Comparison of ENCODE assay signal across 24 cellular contexts in the genomic region with DNA sequence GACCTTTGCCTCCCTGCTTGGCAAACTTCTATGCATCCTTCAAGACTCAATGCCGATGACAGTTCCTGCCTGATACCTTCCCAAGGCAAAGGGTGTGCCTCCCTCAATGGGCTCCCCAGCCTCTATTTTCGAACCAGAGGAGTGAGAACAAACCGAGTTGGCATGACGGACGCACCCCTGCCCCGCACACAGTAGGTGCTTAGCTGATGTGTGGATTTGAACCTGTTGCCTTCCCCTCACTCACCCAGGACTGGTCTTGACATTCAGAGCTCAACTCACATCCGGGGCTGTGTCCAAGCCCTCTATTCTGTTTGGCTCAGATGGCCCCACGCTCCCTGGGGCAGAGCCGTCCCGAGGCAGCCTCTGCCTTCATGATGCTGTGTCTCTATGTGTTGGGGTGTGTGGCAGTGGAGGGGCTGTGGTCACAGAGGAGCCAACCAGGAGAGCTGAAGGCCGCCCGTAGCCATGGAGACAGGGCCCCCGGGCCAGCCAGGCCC. TPM values are rescaled to one million over a fixed set of nuclear protein-coding genes. Genes with fewer than 3 reads are reported as not detected.
A peak's percentile ranks its signal among the peaks of the same experiment; 100 is the strongest.
DNase-seq lines count a peak whose midpoint lies in the region; ATAC-seq and TF ChIP-seq lines count a peak whose summit lies in the region.
"Had no signal": no experiment of that assay in that cellular context is flagged by ENCODE, and none has a peak within 500 bp of the region (broad histone marks: within the 10 kb centered on the region; RNA-seq: fewer than 3 reads in every experiment).

No MANE protein-coding gene starts in this region.

- dilution Hi-C loops in IMR-90 (cut with HindIII; ENCODE audit: low sequenced_read_pairs, unreplicated experiment), result no loop called here

- H3K18ac ChIP-seq in IMR-90 (ENCODE audit: low read depth, low read length), result no peak overlapping the region

- no peak overlapping the region for H2BK120ac ChIP-seq in IMR-90 (ENCODE audit: low read depth, low read length)

- H4K20me1 ChIP-seq in IMR-90 (ENCODE audit: insufficient read depth, low read length), result no peaks in the 10 kb centered on the region

- in situ Hi-C loops in IMR-90 (cut with MboI; ENCODE audit: low sequenced_read_pairs), result loop anchor here (25.0 kb wide), 2 partner anchors 573 to 898 kb away; no protein-coding TSS in a partner anchor

- H3K4me3 Mint-ChIP-seq in brain (peak overlapping the region in 1 of 5 experiments; percentile 46), osteocyte (ENCODE audit: unreplicated experiment) (no peak overlapping the region)
- H3K4me3 Mint-ChIP-seq in activated T-cell treated with anti-CD3 and anti-CD28 coated beads, Interleukin-2, amount 50 U/mL, for 4 hours, result no peak overlapping the region
- H3K4me3 Mint-ChIP-seq: IgD-negative memory B cell had no signal

- H2BK20ac ChIP-seq in IMR-90 (ENCODE audit: low read depth, low read length), result no peak overlapping the region

- H2BK15ac ChIP-seq in IMR-90 (ENCODE audit: low read depth, low read length), result no peak overlapping the region

- H3K9ac ChIP-seq in IMR-90 (ENCODE audit: low read depth, low read length), result no peak overlapping the region

- no TSS peak for BruUV-seq in IMR-90 (replicated peaks; lab: Mats Ljungman, UMichigan)
- BruUV-seq in A673 (replicated peaks; lab: Mats Ljungman, UMichigan), result no TSS peak

- no peak overlapping the region for H4K8ac ChIP-seq in IMR-90 (ENCODE audit: low read depth in 2 of 2, low read length in 2 of 2)

- no peak overlapping the region for H3K4ac ChIP-seq in IMR-90 (ENCODE audit: low read depth, low read length)

- no peak overlapping the region for H3K14ac ChIP-seq in IMR-90 (replicated peaks; ENCODE audit: low read depth, low read length)

- DNase-seq in IMR-90 (no peak), islet precursor cell (peak; percentile 41), osteocyte (ENCODE audit: extremely low spot score, unreplicated experiment) (peak; percentile 75), HCEC 1CT (no peak), A673 (ENCODE audit: low spot score) (no peak)
- DNase-seq in activated T-cell treated with anti-CD3 and anti-CD28 coated beads, Interleukin-2, amount 50 U/mL, for 4 hours, result no peak
- DNase-seq: AML-193; Kasumi-1; MM.1S; NCI-H1092; NCI-H146; NCI-H2029 treated with DMSO at 0.1 percent for 48 hours; NCI-H2171; NCI-H446; NCI-H69; NK-92 treated with Interleukin-12 subunit alpha and Interleukin-12 subunit beta, amount 100 ng/mL, for 24 hours; Peyer's patch; Right ventricle myocardium superior; SW 1271 had no signal

- intact Hi-C loops in IMR-90 (cut with micrococcal nuclease) (no loop called here), A673 (cut with micrococcal nuclease; ENCODE audit: unreplicated experiment) (no loop called here)

- H2AK5ac ChIP-seq in IMR-90 (ENCODE audit: low read depth, low read length), result no peak overlapping the region

- TF ChIP-seq RAD21 in IMR-90 (IDR thresholded peaks at IDR 0.05; ENCODE audit: low read length), result no peak

- TF ChIP-seq POLR2A in IMR-90 (IDR thresholded peaks at IDR 0.05; ENCODE audit: low read depth, low read length), result no peak

- H3K4me1 Mint-ChIP-seq in brain, result peaks cover 30% of the 10 kb centered on the region
- no peaks in the 10 kb centered on the region for H3K4me1 Mint-ChIP-seq in osteocyte (ENCODE audit: unreplicated experiment)
- no peaks in the 10 kb centered on the region for H3K4me1 Mint-ChIP-seq in activated T-cell treated with anti-CD3 and anti-CD28 coated beads, Interleukin-2, amount 50 U/mL, for 4 hours (ENCODE audit: low read depth)
- H3K4me1 Mint-ChIP-seq: IgD-negative memory B cell had no signal

- H2BK5ac ChIP-seq in IMR-90 (ENCODE audit: low read depth, low read length, poor library complexity, severe bottlenecking), result no peak overlapping the region

- peak overlapping the region; percentile 48 for H2AFZ ChIP-seq in IMR-90 (replicated peaks; ENCODE audit: low read length, poor library complexity)

- TF ChIP-seq CTCF in IMR-90 (conservative IDR thresholded peaks at IDR 0.05; ENCODE audit: low read depth, low read length) (no peak), brain (conservative IDR thresholded peaks at IDR 0.05) (no peak), osteocyte (IDR thresholded peaks at IDR 0.05) (no peak), A673 (conservative IDR thresholded peaks at IDR 0.05; ENCODE audit: low read depth, low read length) (no peak)

- H3K36me3 Mint-ChIP-seq in brain, result no peaks in the 10 kb centered on the region
- no peaks in the 10 kb centered on the region for H3K36me3 Mint-ChIP-seq in osteocyte (ENCODE audit: unreplicated experiment)
- no peaks in the 10 kb centered on the region for H3K36me3 Mint-ChIP-seq in activated T-cell treated with anti-CD3 and anti-CD28 coated beads, Interleukin-2, amount 50 U/mL, for 4 hours (ENCODE audit: insufficient read depth)
- H3K36me3 Mint-ChIP-seq: IgD-negative memory B cell had no signal

- ATAC-seq in IMR-90 (ENCODE audit: low read depth), result no peak
- no peak for ATAC-seq in activated T-cell treated with anti-CD3 and anti-CD28 coated beads, Interleukin-2, amount 50 U/mL, for 4 hours
- ATAC-seq in GM21447 (IDR thresholded peaks at IDR 0.05; ENCODE audit: unreplicated experiment), result no peak

- 61% methylated on average over 6 of the region's 13 CpGs; no CpG with 5 or more reads in 1 of the 2 experiments for WGBS in IMR-90 (ENCODE audit: extremely low coverage in 2 of 2, insufficient read length in 1 of 2), 2 experiments

- H3K27me3 Mint-ChIP-seq in brain (peaks cover 21% of the 10 kb centered on the region), osteocyte (ENCODE audit: unreplicated experiment) (peaks cover 37% of the 10 kb centered on the region)
- peaks cover 40% of the 10 kb centered on the region for H3K27me3 Mint-ChIP-seq in activated T-cell treated with anti-CD3 and anti-CD28 coated beads, Interleukin-2, amount 50 U/mL, for 4 hours (ENCODE audit: low read depth)

- H3K9me3 Mint-ChIP-seq in brain (peaks cover 0 to 4% (median 0%) of the 10 kb centered on the region in 5 experiments), osteocyte (ENCODE audit: unreplicated experiment) (no peaks in the 10 kb centered on the region)
- H3K9me3 Mint-ChIP-seq in activated T-cell treated with anti-CD3 and anti-CD28 coated beads, Interleukin-2, amount 50 U/mL, for 4 hours, result no peaks in the 10 kb centered on the region

- CTCF ChIA-PET in IMR-90 (lab: Yijun Ruan, JAX) (no interaction called here), A673 (lab: Charles Lee) (no interaction called here)

- no peak overlapping the region for H3K56ac ChIP-seq in IMR-90 (ENCODE audit: extremely low read depth, insufficient read depth, low read length)

- H3K27ac ChIP-seq in IMR-90 (ENCODE audit: insufficient read depth, low read length), result no peak overlapping the region
- no peak overlapping the region for H3K27ac ChIP-seq in A673 (ENCODE audit: low read depth, low read length, poor library complexity, severe bottlenecking)
- H3K27ac ChIP-seq: C4-2B, Peyer's patch had no signal

- H2AK9ac ChIP-seq in IMR-90 (replicated peaks; ENCODE audit: low read depth, low read length, poor library complexity), result no peak overlapping the region

- H3K4me1 ChIP-seq in IMR-90 (ENCODE audit: control insufficient read depth, insufficient read depth, low read length) (no peaks in the 10 kb centered on the region), A673 (ENCODE audit: insufficient read depth, low read length, poor library complexity, severe bottlenecking) (no peaks in the 10 kb centered on the region)
- H3K4me1 ChIP-seq: Peyer's patch had no signal

- no peaks in the 10 kb centered on the region for H3K9me1 ChIP-seq in IMR-90 (ENCODE audit: insufficient read depth, low read length)

- no peak overlapping the region for H3K23ac ChIP-seq in IMR-90 (ENCODE audit: low read depth, low read length)

- H3K9me3 ChIP-seq in IMR-90 (ENCODE audit: control insufficient read depth, insufficient read depth, low read length), result no peaks in the 10 kb centered on the region
- no peaks in the 10 kb centered on the region for H3K9me3 ChIP-seq in A673 (ENCODE audit: low read depth, low read length, poor library complexity, severe bottlenecking)
- H3K9me3 ChIP-seq: Peyer's patch had no signal

- H3K4me2 ChIP-seq in IMR-90 (ENCODE audit: low read depth, low read length), result no peak overlapping the region

- H3K36me3 ChIP-seq in IMR-90 (ENCODE audit: control insufficient read depth, insufficient read depth, low read length) (no peaks in the 10 kb centered on the region), A673 (ENCODE audit: insufficient read depth, low read length, poor library complexity, severe bottlenecking) (no peaks in the 10 kb centered on the region)
- H3K36me3 ChIP-seq: Peyer's patch had no signal

- H3K4me3 ChIP-seq in IMR-90 (ENCODE audit: insufficient read depth, low read depth, low read length) (no peak overlapping the region), A673 (ENCODE audit: low read depth, low read length, poor library complexity, severe bottlenecking) (no peak overlapping the region)
- H3K4me3 ChIP-seq: Peyer's patch had no signal

- H4K5ac ChIP-seq in IMR-90 (ENCODE audit: low read depth, low read length), result no peak overlapping the region

- H3K27ac Mint-ChIP-seq in brain (peak overlapping the region in 4 of 5 experiments; percentile 83 to 92 (median 90)), osteocyte (ENCODE audit: unreplicated experiment) (no peak overlapping the region)
- H3K27ac Mint-ChIP-seq: IgD-negative memory B cell had no signal

- H3K79me1 ChIP-seq in IMR-90 (ENCODE audit: low read depth in 1 of 2, low read length in 2 of 2), result no peaks in the 10 kb centered on the region

- H3K27me3 ChIP-seq in IMR-90 (ENCODE audit: control insufficient read depth, insufficient read depth, low read length), result peaks cover 4% of the 10 kb centered on the region; the same call in 1 of the 2 replicates
- no peaks in the 10 kb centered on the region for H3K27me3 ChIP-seq in A673 (replicated peaks; ENCODE audit: insufficient read depth, low read depth, low read length, poor library complexity)
- H3K27me3 ChIP-seq: Peyer's patch had no signal

- POLR2A ChIA-PET in IMR-90 (lab: Charles Lee; ENCODE audit: unreplicated experiment) (no interaction called here), A673 (lab: Charles Lee; ENCODE audit: low non-redundant PET) (no interaction called here)

- H4K91ac ChIP-seq in IMR-90 (ENCODE audit: insufficient read depth, low read depth, low read length), result no peak overlapping the region

TF ChIP-seq in IMR-90, 13 proteins besides CTCF, POLR2A, EP300 and RAD21 (continues in another document):
- TF ChIP-seq NFE2L2 (IDR thresholded peaks at IDR 0.05; ENCODE audit: low read depth, low read length) (no peak), RFX5 (IDR thresholded peaks at IDR 0.05; ENCODE audit: low read depth, low read length) (no peak)

RNA-seq across cellular contexts. Expression of gene SLC6A11, which starts 52.2 kb away (rescaled TPM):
- total RNA-seq in IMR-90 (2012; rRNA removed) (not detected in 2 replicates), osteocyte (not detected in 2 replicates), A673 (2021) (not detected in 2 replicates)
- polyA plus RNA-seq in IMR-90 (2012; rRNA removed) (not detected in 2 replicates), brain (ENCODE audit: insufficient read depth, low read depth, low replicate concordance) (10.3 TPM)
- polyA plus RNA-seq in IMR-90 (2012; cell fraction: cytosol; rRNA removed), result not detected in 2 replicates
- polyA plus RNA-seq in IMR-90 (2012; cell fraction: nucleus; rRNA removed; ENCODE audit: low replicate concordance), result not detected in 2 replicates
- not detected for total RNA-seq in activated T-cell treated with anti-CD3 and anti-CD28 coated beads, Interleukin-2, amount 50 U/mL, for 4 hours
- total RNA-seq: HT1080, Peyer's patch, Right ventricle myocardium superior had no signal
- polyA plus RNA-seq: IgD-negative memory B cell had no signal

Comparison
In these comparisons a context has a peak if more than half of its experiments do, and no peak if none do; other contexts are left out.
1. DNase-seq: peak in islet precursor cell (single experiment) and osteocyte (single experiment); none in IMR-90 (single experiment), activated T-cell treated with anti-CD3 and anti-CD28 coated beads, Interleukin-2, amount 50 U/mL, for 4 hours (single experiment), HCEC 1CT (single experiment) and A673 (single experiment).